Comparison of ENCODE assay signal across 8 cellular contexts in genomic region chr12:50400638-50401382, GRCh38. TPM values are rescaled to one million over a fixed set of nuclear protein-coding genes. Genes with fewer than 3 reads are reported as not detected.
DNase-seq lines count a peak whose midpoint lies in the region; ATAC-seq, FAIRE-seq and TF ChIP-seq lines count a peak whose summit lies in the region.

LARP4 (plus strand) TSS chr12:50400885; CDS start chr12:50401011, 126 bp downstream.

- H3K9me3 ChIP-seq in keratinocyte (ENCODE audit: control insufficient read depth, low read depth, low read length) = no peaks in the 10 kb centered on the region

- peaks cover 8% of the 10 kb centered on the region for H3K4me1 ChIP-seq in keratinocyte (ENCODE audit: control insufficient read depth, extremely low read depth, insufficient read depth, low read length)

- DNase-seq in AG09319 (ENCODE audit: extremely low read depth, low read depth) (peak; percentile 67), NCI-H510A (lab: John Stamatoyannopoulos, UW) (peak; percentile 94), cerebellum (ENCODE audit: low spot score) (peak; percentile 94), keratinocyte (ENCODE audit: low read depth, low spot score) (peak; percentile 56)
- peak; percentile 79 for DNase-seq in activated CD4-positive, alpha-beta T cell treated with anti-CD3 and anti-CD28 coated beads for 1 hour
- peak; percentile 73 to 78 for DNase-seq in stimulated activated CD4-positive, alpha-beta T cell treated with anti-CD3 and anti-CD28 coated beads, Interleukin-15, amount 100 ng/mL, for 1 hour (ENCODE audit: low read depth in 1 of 2, low spot score in 1 of 2)

- dilution Hi-C loops in keratinocyte (cut with MboI; ENCODE audit: extremely low pct_ligation_motif_present, low sequenced_read_pairs) = no loop called here

- no peaks in the 10 kb centered on the region for H3K36me3 ChIP-seq in keratinocyte (ENCODE audit: control insufficient read depth in 2 of 2, extremely low read depth in 1 of 2, insufficient read depth in 2 of 2, low read length in 2 of 2)

- peak within 1 kb of the TSS; percentile 93 to 95 (median 93) for H3K4me3 ChIP-seq in keratinocyte (ENCODE audit: control insufficient read depth in 2 of 3, extremely low read depth in 1 of 3, insufficient read depth in 2 of 3, low read depth in 1 of 3, low read length in 3 of 3)

- H4K20me1 ChIP-seq in keratinocyte (ENCODE audit: control insufficient read depth, extremely low read depth, insufficient read depth, low read length) = peaks cover 3% of the 10 kb centered on the region

- TF ChIP-seq CTCF in AG09319 (IDR thresholded peaks at IDR 0.05; ENCODE audit: low read depth, low read length) (no peak), keratinocyte (optimal IDR thresholded peaks at IDR 0.05 in 1 of 3, IDR thresholded peaks at IDR 0.05 in 1 of 3, conservative IDR thresholded peaks at IDR 0.05 in 1 of 3; ENCODE audit: extremely low read depth in 1 of 3, insufficient read depth in 2 of 3, low read length in 3 of 3) (no peak)

- peaks cover 51% of the 10 kb centered on the region for H3K79me2 ChIP-seq in keratinocyte (ENCODE audit: control insufficient read depth, insufficient read depth, low read length)

- FAIRE-seq in keratinocyte (lab: Jason Lieb, UNC) = peak; percentile 73

- peak within 1 kb of the TSS; percentile 94 for H2AFZ ChIP-seq in keratinocyte (ENCODE audit: control insufficient read depth, low read length)

- ATAC-seq in GM19043 (IDR thresholded peaks at IDR 0.05; ENCODE audit: low read depth, unreplicated experiment) (peak; percentile 93), HG03378 (IDR thresholded peaks at IDR 0.05; ENCODE audit: unreplicated experiment) (peak; percentile 83)

- H3K9me1 ChIP-seq in keratinocyte (ENCODE audit: control insufficient read depth, extremely low read depth, insufficient read depth, low read length) = no peaks in the 10 kb centered on the region

- peak within 1 kb of the TSS; percentile 90 for H3K4me2 ChIP-seq in keratinocyte (ENCODE audit: control insufficient read depth, extremely low read depth, insufficient read depth, low read depth, low read length)

- H3K9ac ChIP-seq in keratinocyte (ENCODE audit: control insufficient read depth, extremely low read depth, insufficient read depth, low read length) = peak within 1 kb of the TSS; percentile 81

- H3K27me3 ChIP-seq in keratinocyte (ENCODE audit: control insufficient read depth, extremely low read depth, insufficient read depth, low read length) = no peaks in the 10 kb centered on the region

- peak within 1 kb of the TSS; percentile 90 for H3K27ac ChIP-seq in keratinocyte (ENCODE audit: control insufficient read depth, insufficient read depth, low read length)

RNA-seq across cellular contexts. Expression of gene LARP4, which starts in this region (rescaled TPM):
- total RNA-seq in cerebellum = 45.8 TPM
- 20.5 to 33.2 TPM (median 29.7 TPM) in 3 replicates for polyA plus RNA-seq in keratinocyte
- 29.4 TPM for polyA plus RNA-seq in keratinocyte (2011; ENCODE audit: low read depth)
- polyA plus RNA-seq in keratinocyte (2011; cell fraction: cytosol; rRNA removed) = 12.5 and 30.0 TPM in 2 replicates
- polyA plus RNA-seq in keratinocyte (2011; cell fraction: nucleus; rRNA removed) = 35.2 and 42.6 TPM in 2 replicates
- polyA plus RNA-seq in keratinocyte (2012; ENCODE audit: low replicate concordance) = 16.6 and 26.3 TPM in 2 replicates
- polyA minus RNA-seq in keratinocyte = 10.2 to 53.4 TPM (median 30.8 TPM) in 3 replicates
- polyA minus RNA-seq in keratinocyte (2011; cell fraction: cytosol; rRNA and poly(A)+ RNA removed) = 29.9 TPM
- polyA minus RNA-seq in keratinocyte (2011; cell fraction: nucleus; rRNA and poly(A)+ RNA removed) = 34.4 and 74.0 TPM in 2 replicates

Comparison
In these comparisons a context has a peak if more than half of its experiments do, and no peak if none do; other contexts are left out.
1. Peak in every context shown above with its lines: DNase-seq, ATAC-seq, H3K4me3 ChIP-seq and H3K27ac ChIP-seq.